26 cellular contexts compared by ENCODE assay signal in genomic region chr14:58796201-58796600, GRCh38.
DNase-seq lines count a peak whose midpoint lies in the region; ATAC-seq, FAIRE-seq and TF ChIP-seq lines count a peak whose summit lies in the region.
"Had no signal": no experiment of that assay in that cellular context is flagged by ENCODE, and none has a peak within 500 bp of the region (broad histone marks: within the 10 kb centered on the region; RNA-seq: fewer than 3 reads in every experiment).

No MANE protein-coding gene starts in this region.

- no peaks in the 10 kb centered on the region for H3K79me2 ChIP-seq in hepatocyte

- FAIRE-seq in islet of Langerhans (lab: Jason Lieb, UNC), result peak; percentile 17
- FAIRE-seq: astrocyte, GM12892 had no signal

- no peak overlapping the region for H2AFZ ChIP-seq in hepatocyte

- DNase-seq in DMS53 (lab: John Stamatoyannopoulos, UW) (peak; percentile 20), DMS53 treated with DMSO at 0.1 percent for 48 hours (lab: John Stamatoyannopoulos, UW; ENCODE audit: unreplicated experiment) (no peak), sciatic nerve (ENCODE audit: low spot score) (no peak), NCI-H2227 treated with DMSO at 0.1 percent for 48 hours (lab: John Stamatoyannopoulos, UW) (no peak), hepatocyte (ENCODE audit: low spot score) (no peak)
- no peak for DNase-seq in activated CD4-positive, alpha-beta memory T cell treated with anti-CD3 and anti-CD28 coated beads, Interleukin-2, amount 10 ng/mL, durations not matched to agents 7 days and 5 days
- DNase-seq: activated CD4-positive, alpha-beta T cell treated with anti-CD3 and anti-CD28 coated beads for 4 hours; AML-193; CD8-positive, alpha-beta T cell; effector memory CD8-positive, alpha-beta T cell; foreskin melanocyte; naive thymus-derived CD8-positive, alpha-beta T cell; NCI-H1436; RPMI8226; stimulated activated CD4-positive, alpha-beta T cell treated with anti-CD3 and anti-CD28 coated beads, Interleukin-15, amount 100 ng/mL, for 24 hours had no signal

- H3K27ac Mint-ChIP-seq in activated CD4-positive, alpha-beta memory T cell treated with anti-CD3 and anti-CD28 coated beads, Interleukin-2, amount 10 ng/mL, durations not matched to agents 7 days and 5 days, result no peak overlapping the region
- H3K27ac Mint-ChIP-seq: activated naive CD4-positive, alpha-beta T cell treated with anti-CD3 and anti-CD28 coated beads, Interleukin-2, amount 50 U/mL, for 72 hours; CD8-positive, alpha-beta T cell; effector memory CD8-positive, alpha-beta T cell; naive thymus-derived CD8-positive, alpha-beta T cell; T-helper 1 cell treated with Interleukin-12 subunit alpha and Interleukin-12 subunit beta and Interleukin-4 antibody, amounts not matched to agents 30 μg/mL and 1 μg/mL, for 36 hours had no signal

- peaks cover 9% of the 10 kb centered on the region for H3K4me1 ChIP-seq in hepatocyte (ENCODE audit: insufficient read depth)
- H3K4me1 ChIP-seq: HAP-1, right atrium auricular region had no signal

- H3K9me2 ChIP-seq in hepatocyte (replicated peaks; ENCODE audit: insufficient read depth), result no peaks in the 10 kb centered on the region

- TF ChIP-seq CTCF in hepatocyte (IDR thresholded peaks at IDR 0.05; ENCODE audit: poor library complexity), result no peak

- H3K36me3 Mint-ChIP-seq in activated CD4-positive, alpha-beta memory T cell treated with anti-CD3 and anti-CD28 coated beads, Interleukin-2, amount 10 ng/mL, durations not matched to agents 7 days and 5 days (ENCODE audit: low read depth), result no peaks in the 10 kb centered on the region
- H3K36me3 Mint-ChIP-seq: activated naive CD4-positive, alpha-beta T cell treated with anti-CD3 and anti-CD28 coated beads, Interleukin-2, amount 50 U/mL, for 72 hours; CD8-positive, alpha-beta T cell; naive thymus-derived CD8-positive, alpha-beta T cell had no signal

- no peaks in the 10 kb centered on the region for H3K9me3 Mint-ChIP-seq in activated CD4-positive, alpha-beta memory T cell treated with anti-CD3 and anti-CD28 coated beads, Interleukin-2, amount 10 ng/mL, durations not matched to agents 7 days and 5 days
- H3K9me3 Mint-ChIP-seq: activated naive CD4-positive, alpha-beta T cell treated with anti-CD3 and anti-CD28 coated beads, Interleukin-2, amount 50 U/mL, for 72 hours; CD8-positive, alpha-beta T cell; naive thymus-derived CD8-positive, alpha-beta T cell; T-helper 1 cell treated with Interleukin-12 subunit alpha and Interleukin-12 subunit beta and Interleukin-4 antibody, amounts not matched to agents 30 μg/mL and 1 μg/mL, for 36 hours had no signal

- CTCF ChIA-PET in activated CD4-positive, alpha-beta memory T cell treated with anti-CD3 and anti-CD28 coated beads, Interleukin-2, amount 10 ng/mL, durations not matched to agents 7 days and 5 days (lab: Charles Lee), result no interaction called here

- POLR2A ChIA-PET in activated CD4-positive, alpha-beta memory T cell treated with anti-CD3 and anti-CD28 coated beads, Interleukin-2, amount 10 ng/mL, durations not matched to agents 7 days and 5 days (lab: Charles Lee), result no interaction called here

- H3K4me1 Mint-ChIP-seq in activated CD4-positive, alpha-beta memory T cell treated with anti-CD3 and anti-CD28 coated beads, Interleukin-2, amount 10 ng/mL, durations not matched to agents 7 days and 5 days, result no peaks in the 10 kb centered on the region
- H3K4me1 Mint-ChIP-seq: naive thymus-derived CD8-positive, alpha-beta T cell had no signal

- no peaks in the 10 kb centered on the region for H3K9me3 ChIP-seq in hepatocyte (ENCODE audit: low read depth)
- H3K9me3 ChIP-seq: HAP-1, right atrium auricular region, upper lobe of left lung had no signal

- no peak overlapping the region for H3K4me3 Mint-ChIP-seq in activated CD4-positive, alpha-beta memory T cell treated with anti-CD3 and anti-CD28 coated beads, Interleukin-2, amount 10 ng/mL, durations not matched to agents 7 days and 5 days
- H3K4me3 Mint-ChIP-seq: CD8-positive, alpha-beta T cell; effector memory CD8-positive, alpha-beta T cell; naive thymus-derived CD8-positive, alpha-beta T cell; T-helper 1 cell treated with Interleukin-12 subunit alpha and Interleukin-12 subunit beta and Interleukin-4 antibody, amounts not matched to agents 30 μg/mL and 1 μg/mL, for 36 hours had no signal

- 29% methylated on average over 3 of the region's 3 CpGs for WGBS in hepatocyte (ENCODE audit: low lambda C conversion rate, missing lambda C conversion rate)

- H3K4me2 ChIP-seq in hepatocyte, result no peak overlapping the region

- no peaks in the 10 kb centered on the region for H3K27me3 ChIP-seq in hepatocyte
- H3K27me3 ChIP-seq: right atrium auricular region, upper lobe of left lung had no signal

- H3K4me3 ChIP-seq in hepatocyte, result no peak overlapping the region
- H3K4me3 ChIP-seq: HAP-1, right atrium auricular region, upper lobe of left lung had no signal

- no peaks in the 10 kb centered on the region for H3K36me3 ChIP-seq in hepatocyte (replicated peaks; ENCODE audit: insufficient read depth, low read depth)
- H3K36me3 ChIP-seq: HAP-1, right atrium auricular region, upper lobe of left lung had no signal

- no peak overlapping the region for H3K27ac ChIP-seq in hepatocyte
- H3K27ac ChIP-seq: 22Rv1, right atrium auricular region, upper lobe of left lung had no signal

- intact Hi-C loops in sciatic nerve (cut with DNase I), result no loop called here

- peaks cover 2% of the 10 kb centered on the region for H3K27me3 Mint-ChIP-seq in activated CD4-positive, alpha-beta memory T cell treated with anti-CD3 and anti-CD28 coated beads, Interleukin-2, amount 10 ng/mL, durations not matched to agents 7 days and 5 days

- peak; percentile 28 for ATAC-seq in HG03342 (IDR thresholded peaks at IDR 0.05; ENCODE audit: unreplicated experiment)
- ATAC-seq in sciatic nerve, result peak; percentile 56
- ATAC-seq: activated naive CD4-positive, alpha-beta T cell treated with anti-CD3 and anti-CD28 coated beads, Interleukin-2, amount 50 U/mL, for 72 hours; CD8-positive, alpha-beta T cell; effector memory CD8-positive, alpha-beta T cell; esophagus mucosa; naive thymus-derived CD8-positive, alpha-beta T cell had no signal

- H4K20me1 ChIP-seq in hepatocyte (ENCODE audit: insufficient read depth, poor library complexity, severe bottlenecking), result no peaks in the 10 kb centered on the region
